21 cellular contexts compared by ENCODE assay signal in the genomic region with DNA sequence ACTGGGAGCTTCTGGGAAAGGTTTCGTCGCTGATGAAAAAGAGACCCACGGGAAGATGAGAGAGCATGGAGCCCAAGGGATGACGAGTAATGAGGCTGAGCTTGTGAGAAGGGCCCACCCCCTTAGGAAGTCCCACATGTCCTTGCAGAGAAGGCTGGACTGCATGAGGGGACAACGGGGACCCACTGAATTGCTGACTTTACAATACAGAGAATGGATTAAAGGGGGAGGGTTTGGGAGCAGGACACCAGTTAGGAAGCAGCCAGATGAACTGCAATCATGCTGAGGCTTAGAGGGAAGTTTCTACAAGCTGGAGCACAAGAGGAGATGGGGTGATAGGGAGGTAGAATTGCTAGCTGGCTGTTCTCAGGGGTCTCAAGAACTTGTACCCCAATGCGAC.
"Had no signal": no experiment of that assay in that cellular context is flagged by ENCODE, and none has a peak within 500 bp of the region (broad histone marks: within the 10 kb centered on the region; RNA-seq: fewer than 3 reads in every experiment).

No MANE protein-coding gene starts in this region.

- H3K27me3 ChIP-seq: Peyer's patch, SJCRH30 had no signal

- H2AFZ ChIP-seq: PC-9 had no signal

- H3K4me2 ChIP-seq: PC-9 had no signal

- DNase-seq: Karpas-422, KG1, MG63, NCI-H1092 treated with DMSO at 0.1 percent for 48 hours, NCI-H1436, NCI-H187, NCI-H2029, NCI-H2081 treated with DMSO at 0.1 percent for 48 hours, NCI-H2171, NCI-H226, NCI-H446, NCI-H510A, NCI-H524 treated with DMSO at 0.1 percent for 48 hours, NCI-H69, NCI-H774, PC-9, Peyer's patch, SHP77 treated with DMSO at 0.1 percent for 48 hours, SJCRH30 had no signal

- H3K4me3 ChIP-seq: MG63, PC-9, Peyer's patch, SJCRH30 had no signal

- H3K36me3 ChIP-seq: MG63, Peyer's patch, SJCRH30 had no signal

- H3K27ac ChIP-seq: PC-9, Peyer's patch, SJCRH30 had no signal

- ATAC-seq: Right ventricle myocardium inferior, SK-N-SH treated with all-trans-retinoic acid at 6 μM for 48 hours had no signal

- H3K9me3 ChIP-seq: MG63, Peyer's patch, SJCRH30 had no signal
